34 cellular contexts compared by ENCODE assay signal in genomic region chr19:592101-592500, GRCh38. TPM values are rescaled to one million over a fixed set of nuclear protein-coding genes. Genes with fewer than 3 reads are reported as not detected.
"Had no signal": no experiment of that assay in that cellular context is flagged by ENCODE, and none has a peak within 500 bp of the region (broad histone marks: within the 10 kb centered on the region; RNA-seq: fewer than 3 reads in every experiment).

No MANE protein-coding gene starts in this region.

- ATAC-seq: activated T-cell treated with anti-CD3 and anti-CD28 coated beads, Interleukin-2, amount 50 U/mL, for 4 hours; PC-3 had no signal

- H3K9me3 Mint-ChIP-seq: activated B cell treated with CpG ODN at 0.5 μM for 24 hours; activated CD4-positive, alpha-beta memory T cell treated with anti-CD3 and anti-CD28 coated beads for 36 hours; activated naive CD4-positive, alpha-beta T cell treated with anti-CD3 and anti-CD28 coated beads for 36 hours; activated naive CD8-positive, alpha-beta T cell treated with anti-CD3 and anti-CD28 coated beads for 36 hours; activated T-cell treated with anti-CD3 and anti-CD28 coated beads, Interleukin-2, amount 50 U/mL, for 4 hours; activated T-helper 1 cell treated with anti-CD3 and anti-CD28 coated beads, Interleukin-12 subunit alpha, Interleukin-12 subunit beta, Interleukin-2, Interleukin-4 antibody, amounts not matched to agents 30 ng/mL and 10 ng/mL and 1 ng/mL, durations not matched to agents 14 hours and 24 hours and 36 hours; T-helper 1 cell treated with Interleukin-12 subunit alpha and Interleukin-12 subunit beta and Interleukin-4 antibody, amounts not matched to agents 30 μg/mL and 1 μg/mL, for 36 hours; T-helper 2 cell treated with Interferon-gamma antibody and Interleukin-4, amounts not matched to agents 5 μg/mL and 100 μg/mL, for 36 hours had no signal

- H3K4me3 Mint-ChIP-seq: activated CD4-positive, alpha-beta memory T cell treated with anti-CD3 and anti-CD28 coated beads for 36 hours; activated naive CD4-positive, alpha-beta T cell treated with anti-CD3 and anti-CD28 coated beads for 36 hours; activated naive CD8-positive, alpha-beta T cell treated with anti-CD3 and anti-CD28 coated beads for 36 hours; activated T-cell treated with anti-CD3 and anti-CD28 coated beads, Interleukin-2, amount 50 U/mL, for 4 hours; T-helper 1 cell treated with Interleukin-12 subunit alpha and Interleukin-12 subunit beta and Interleukin-4 antibody, amounts not matched to agents 30 μg/mL and 1 μg/mL, for 36 hours; T-helper 2 cell treated with Interferon-gamma antibody and Interleukin-4, amounts not matched to agents 5 μg/mL and 100 μg/mL, for 36 hours had no signal

- H3K36me3 ChIP-seq: brain microvascular endothelial cell, MG63, Peyer's patch, SJSA1 had no signal

- H3K9ac ChIP-seq: SK-N-SH had no signal

- DNase-seq: activated B cell treated with CpG ODN at 0.5 μM for 24 hours; activated CD4-positive, alpha-beta memory T cell treated with anti-CD3 and anti-CD28 coated beads for 36 hours; activated CD4-positive, alpha-beta T cell treated with anti-CD3 and anti-CD28 coated beads for 4 hours; activated CD4-positive, alpha-beta T cell treated with anti-CD3 and anti-CD28 coated beads, Interleukin-2, amount 50 U/mL, for 1 hour; activated CD4-positive, CD25-positive, alpha-beta regulatory T cell treated with anti-CD3 and anti-CD28 coated beads, Interleukin-2, amount 50 U/mL, for 72 hours; activated CD8-positive, alpha-beta memory T cell treated with anti-CD3 and anti-CD28 coated beads, Interleukin-2, amount 50 U/mL, for 4 hours; activated gamma-delta T cell treated with Interleukin-2 at 50 U/mL for 16 hours; activated naive CD4-positive, alpha-beta T cell treated with anti-CD3 and anti-CD28 coated beads for 36 hours; activated naive CD8-positive, alpha-beta T cell treated with anti-CD3 and anti-CD28 coated beads for 36 hours; activated T-cell treated with anti-CD3 and anti-CD28 coated beads for 4 hours; activated T-cell treated with anti-CD3 and anti-CD28 coated beads, Interleukin-2, amount 50 U/mL, for 4 hours; amniotic stem cell; aorta; brain microvascular endothelial cell; central memory CD4-positive, alpha-beta T cell; Kasumi-1; MG63; NCI-H1105 treated with DMSO at 0.1 percent for 48 hours; NCI-H1436; NCI-H1694; NCI-H2029; NCI-H510A; NCI-H748 treated with DMSO at 0.1 percent for 48 hours; NK-92 treated with Interleukin-12 subunit alpha and Interleukin-12 subunit beta, amount 100 ng/mL, for 24 hours; Peyer's patch; RPMI8226; SHP77 treated with DMSO at 0.1 percent for 48 hours; SK-N-SH had no signal

- H3K9me3 ChIP-seq: MG63, Peyer's patch, SK-N-SH had no signal

- H3K27ac ChIP-seq: brain microvascular endothelial cell, Peyer's patch, SJSA1, VCaP had no signal

- H3K27ac Mint-ChIP-seq: activated B cell treated with CpG ODN at 0.5 μM for 24 hours; activated CD4-positive, alpha-beta memory T cell treated with anti-CD3 and anti-CD28 coated beads for 36 hours; activated naive CD4-positive, alpha-beta T cell treated with anti-CD3 and anti-CD28 coated beads for 36 hours; activated naive CD8-positive, alpha-beta T cell treated with anti-CD3 and anti-CD28 coated beads for 36 hours; activated T-helper 1 cell treated with anti-CD3 and anti-CD28 coated beads, Interleukin-12 subunit alpha, Interleukin-12 subunit beta, Interleukin-2, Interleukin-4 antibody, amounts not matched to agents 30 ng/mL and 10 ng/mL and 1 ng/mL, durations not matched to agents 14 hours and 24 hours and 36 hours; T-helper 1 cell treated with Interleukin-12 subunit alpha and Interleukin-12 subunit beta and Interleukin-4 antibody, amounts not matched to agents 30 μg/mL and 1 μg/mL, for 36 hours; T-helper 2 cell treated with Interferon-gamma antibody and Interleukin-4, amounts not matched to agents 5 μg/mL and 100 μg/mL, for 36 hours had no signal

- H3K36me3 Mint-ChIP-seq: activated CD4-positive, alpha-beta memory T cell treated with anti-CD3 and anti-CD28 coated beads for 36 hours; activated naive CD8-positive, alpha-beta T cell treated with anti-CD3 and anti-CD28 coated beads for 36 hours had no signal

- H3K4me3 ChIP-seq: MG63, Peyer's patch, SJSA1 had no signal

- H3K27me3 ChIP-seq: brain microvascular endothelial cell had no signal

RNA-seq across cellular contexts. Expression of gene HCN2, which starts 2.4 kb away (rescaled TPM):
- total RNA-seq: Peyer's patch had no signal

RNA-seq across cellular contexts. Expression of gene FGF22, which starts 47.6 kb away (rescaled TPM):
- total RNA-seq: activated naive CD4-positive, alpha-beta T cell treated with anti-CD3 and anti-CD28 coated beads for 36 hours; activated naive CD8-positive, alpha-beta T cell treated with anti-CD3 and anti-CD28 coated beads for 36 hours; activated T-cell treated with anti-CD3 and anti-CD28 coated beads, Interleukin-2, amount 50 U/mL, for 4 hours; activated T-helper 1 cell treated with anti-CD3 and anti-CD28 coated beads, Interleukin-12 subunit alpha, Interleukin-12 subunit beta, Interleukin-2, Interleukin-4 antibody, amounts not matched to agents 30 ng/mL and 10 ng/mL and 1 ng/mL, durations not matched to agents 14 hours and 24 hours and 36 hours; Peyer's patch had no signal

RNA-seq across cellular contexts. Expression of gene GZMM, which starts 48.2 kb away (rescaled TPM):
- total RNA-seq: activated B cell treated with CpG ODN at 0.5 μM for 24 hours, PC-3, SJSA1 had no signal
- polyA plus RNA-seq: SK-N-SH had no signal
